1 cellular context compared by ENCODE assay signal in genomic region chr20:62129731-62130531, GRCh38.
TF ChIP-seq lines count a peak whose summit lies in the region.

No MANE protein-coding gene starts in this region.

TF ChIP-seq in IMR-90, 13 proteins besides CTCF, POLR2A, EP300 and RAD21:
- TF ChIP-seq BHLHE40 (IDR thresholded peaks at IDR 0.05; ENCODE audit: low read depth, low read length) (no peak), MAZ (IDR thresholded peaks at IDR 0.05; ENCODE audit: borderline replicate concordance, low read depth, low read length) (no peak), SMC3 (IDR thresholded peaks at IDR 0.05; ENCODE audit: low read depth, low read length) (no peak), RCOR1 (IDR thresholded peaks at IDR 0.05; ENCODE audit: insufficient replicate concordance, low read length) (no peak), CHD1 (IDR thresholded peaks at IDR 0.05; ENCODE audit: low read depth, low read length) (no peak), FOS (IDR thresholded peaks at IDR 0.05; ENCODE audit: low read depth, low read length) (no peak)
TF ChIP-seq in IMR-90: peak in this region for 0.
